ENCODE assay signal across 1 cellular context in the genomic region with DNA sequence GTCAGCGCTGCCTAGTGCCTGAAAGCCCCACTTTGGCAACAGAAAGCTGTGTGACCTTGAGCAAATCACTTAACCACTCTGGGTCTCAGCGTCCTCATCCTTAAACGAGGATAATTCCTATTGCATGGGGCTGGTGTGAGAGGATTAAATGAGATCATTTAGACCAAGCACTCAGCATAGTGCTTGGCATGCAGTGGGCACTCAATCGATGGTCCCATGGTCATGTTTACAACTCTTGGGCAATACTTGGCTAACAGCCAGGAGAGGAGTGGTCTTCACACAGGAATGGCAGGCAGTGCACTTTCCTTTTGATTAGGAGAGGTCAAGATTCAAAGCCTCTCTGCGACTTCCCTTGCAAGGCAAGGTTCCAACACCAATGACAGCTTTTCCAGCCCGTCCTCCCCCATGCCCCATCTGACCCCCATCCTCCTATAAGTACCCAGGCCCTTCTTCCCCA.
A peak's percentile ranks its signal among the peaks of the same experiment; 100 is the strongest.
TF ChIP-seq lines count a peak whose summit lies in the region.

No MANE protein-coding gene starts in this region.

TF ChIP-seq in A549, 52 proteins besides CTCF, POLR2A, EP300 and RAD21 (continued from another document):
- TF ChIP-seq, protein P1, sequence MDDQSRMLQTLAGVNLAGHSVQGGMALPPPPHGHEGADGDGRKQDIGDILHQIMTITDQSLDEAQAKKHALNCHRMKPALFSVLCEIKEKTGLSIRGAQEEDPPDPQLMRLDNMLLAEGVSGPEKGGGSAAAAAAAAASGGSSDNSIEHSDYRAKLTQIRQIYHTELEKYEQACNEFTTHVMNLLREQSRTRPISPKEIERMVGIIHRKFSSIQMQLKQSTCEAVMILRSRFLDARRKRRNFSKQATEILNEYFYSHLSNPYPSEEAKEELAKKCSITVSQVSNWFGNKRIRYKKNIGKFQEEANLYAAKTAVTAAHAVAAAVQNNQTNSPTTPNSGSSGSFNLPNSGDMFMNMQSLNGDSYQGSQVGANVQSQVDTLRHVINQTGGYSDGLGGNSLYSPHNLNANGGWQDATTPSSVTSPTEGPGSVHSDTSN (IDR thresholded peaks at IDR 0.05) = 0 out of 2 replicates have a peak, but pooled peaks have one; percentile 35
- peak; percentile 56 for TF ChIP-seq ZFP36 (IDR thresholded peaks at IDR 0.05; ENCODE audit: borderline replicate concordance, partially characterized antibody)
- TF ChIP-seq CEBPB (IDR thresholded peaks at IDR 0.05) = peak; percentile 56 to 87
- TF ChIP-seq, protein P2, sequence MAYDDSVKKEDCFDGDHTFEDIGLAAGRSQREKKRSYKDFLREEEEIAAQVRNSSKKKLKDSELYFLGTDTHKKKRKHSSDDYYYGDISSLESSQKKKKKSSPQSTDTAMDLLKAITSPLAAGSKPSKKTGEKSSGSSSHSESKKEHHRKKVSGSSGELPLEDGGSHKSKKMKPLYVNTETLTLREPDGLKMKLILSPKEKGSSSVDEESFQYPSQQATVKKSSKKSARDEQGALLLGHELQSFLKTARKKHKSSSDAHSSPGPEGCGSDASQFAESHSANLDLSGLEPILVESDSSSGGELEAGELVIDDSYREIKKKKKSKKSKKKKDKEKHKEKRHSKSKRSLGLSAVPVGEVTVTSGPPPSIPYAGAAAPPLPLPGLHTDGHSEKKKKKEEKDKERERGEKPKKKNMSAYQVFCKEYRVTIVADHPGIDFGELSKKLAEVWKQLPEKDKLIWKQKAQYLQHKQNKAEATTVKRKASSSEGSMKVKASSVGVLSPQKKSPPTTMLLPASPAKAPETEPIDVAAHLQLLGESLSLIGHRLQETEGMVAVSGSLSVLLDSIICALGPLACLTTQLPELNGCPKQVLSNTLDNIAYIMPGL (CRISPR knock-in tag; IDR thresholded peaks at IDR 0.05; ENCODE audit: borderline replicate concordance) = no peak
- TF ChIP-seq RARB (CRISPR knock-in tag; IDR thresholded peaks at IDR 0.05) = no peak
- TF ChIP-seq, protein P3, sequence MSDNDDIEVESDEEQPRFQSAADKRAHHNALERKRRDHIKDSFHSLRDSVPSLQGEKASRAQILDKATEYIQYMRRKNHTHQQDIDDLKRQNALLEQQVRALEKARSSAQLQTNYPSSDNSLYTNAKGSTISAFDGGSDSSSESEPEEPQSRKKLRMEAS (IDR thresholded peaks at IDR 0.05) = 0 out of 2 replicates have a peak, but pooled peaks have one; percentile 5
- no peak for TF ChIP-seq BHLHE40 (IDR thresholded peaks at IDR 0.05; ENCODE audit: low read depth, low read length)
- TF ChIP-seq, protein P4, sequence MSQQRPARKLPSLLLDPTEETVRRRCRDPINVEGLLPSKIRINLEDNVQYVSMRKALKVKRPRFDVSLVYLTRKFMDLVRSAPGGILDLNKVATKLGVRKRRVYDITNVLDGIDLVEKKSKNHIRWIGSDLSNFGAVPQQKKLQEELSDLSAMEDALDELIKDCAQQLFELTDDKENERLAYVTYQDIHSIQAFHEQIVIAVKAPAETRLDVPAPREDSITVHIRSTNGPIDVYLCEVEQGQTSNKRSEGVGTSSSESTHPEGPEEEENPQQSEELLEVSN (IDR thresholded peaks at IDR 0.05; ENCODE audit: borderline replicate concordance, low read depth) = no peak; the same call in 1 of the 2 replicates
- TF ChIP-seq HOXB5 (CRISPR knock-in tag; IDR thresholded peaks at IDR 0.05) = no peak
- no peak for TF ChIP-seq CHD2 (IDR thresholded peaks at IDR 0.05; ENCODE audit: low read length, partially characterized antibody)
- no peak for TF ChIP-seq SREBF2 (IDR thresholded peaks at IDR 0.05)
- no peak for TF ChIP-seq NR3C1 (IDR thresholded peaks at IDR 0.05)
- TF ChIP-seq, protein P5, sequence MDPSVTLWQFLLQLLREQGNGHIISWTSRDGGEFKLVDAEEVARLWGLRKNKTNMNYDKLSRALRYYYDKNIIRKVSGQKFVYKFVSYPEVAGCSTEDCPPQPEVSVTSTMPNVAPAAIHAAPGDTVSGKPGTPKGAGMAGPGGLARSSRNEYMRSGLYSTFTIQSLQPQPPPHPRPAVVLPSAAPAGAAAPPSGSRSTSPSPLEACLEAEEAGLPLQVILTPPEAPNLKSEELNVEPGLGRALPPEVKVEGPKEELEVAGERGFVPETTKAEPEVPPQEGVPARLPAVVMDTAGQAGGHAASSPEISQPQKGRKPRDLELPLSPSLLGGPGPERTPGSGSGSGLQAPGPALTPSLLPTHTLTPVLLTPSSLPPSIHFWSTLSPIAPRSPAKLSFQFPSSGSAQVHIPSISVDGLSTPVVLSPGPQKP (IDR thresholded peaks at IDR 0.05; ENCODE audit: low read depth, low read length) = 0 out of 2 replicates have a peak, but pooled peaks have one; percentile 22
- TF ChIP-seq MAFK (IDR thresholded peaks at IDR 0.05; ENCODE audit: partially characterized antibody) = no peak
- TF ChIP-seq ZC3H11A (IDR thresholded peaks at IDR 0.05) = no peak
- TF ChIP-seq JUN (IDR thresholded peaks at IDR 0.05) = no peak
